16 cellular contexts compared by ENCODE assay signal in genomic region chr1:237164406-237165352, GRCh38.
A peak's percentile ranks its signal among the peaks of the same experiment; 100 is the strongest.
DNase-seq lines count a peak whose midpoint lies in the region; ATAC-seq and TF ChIP-seq lines count a peak whose summit lies in the region.
"Had no signal": no experiment of that assay in that cellular context is flagged by ENCODE, and none has a peak within 500 bp of the region (broad histone marks: within the 10 kb centered on the region; RNA-seq: fewer than 3 reads in every experiment).

No MANE protein-coding gene starts in this region.

- H3K27me3 Mint-ChIP-seq in WTC11 (ENCODE audit: low read depth): no peaks in the 10 kb centered on the region
- H3K27me3 Mint-ChIP-seq: CD4-positive, alpha-beta T cell had no signal

- intact Hi-C loops in mammary epithelial cell (cut with micrococcal nuclease): no loop called here

- H3K4me1 ChIP-seq in HEK293 (ENCODE audit: control insufficient read depth, insufficient read depth, low read length) (peaks cover 16% of the 10 kb centered on the region), right atrium auricular region (peaks cover 0 to 60% of the 10 kb centered on the region in 2 donors), mammary epithelial cell (ENCODE audit: insufficient read depth, low read length) (no peaks in the 10 kb centered on the region)
- H3K4me1 ChIP-seq: BE2C had no signal

- no peak overlapping the region for H3K4me3 ChIP-seq in HEK293 (ENCODE audit: low read depth, low read length)
- H3K4me3 ChIP-seq in right atrium auricular region: no peak overlapping the region
- H3K4me3 ChIP-seq in mammary epithelial cell (replicated peaks in 1 of 3; ENCODE audit: insufficient read depth in 1 of 3, low read depth in 2 of 3, low read length in 3 of 3): no peak overlapping the region
- H3K4me3 ChIP-seq: PC-9 had no signal

- no peaks in the 10 kb centered on the region for H3K27me3 ChIP-seq in right atrium auricular region
- no peaks in the 10 kb centered on the region for H3K27me3 ChIP-seq in mammary epithelial cell (ENCODE audit: insufficient read depth, low read length)
- H3K27me3 ChIP-seq: BE2C had no signal

- H3K4me2 ChIP-seq in mammary epithelial cell (ENCODE audit: insufficient read depth, low read depth, low read length): no peak overlapping the region
- H3K4me2 ChIP-seq: PC-9 had no signal

- no peak; the same call in 1 of the 2 replicates for ATAC-seq in WTC11

- no peaks in the 10 kb centered on the region for H3K36me3 Mint-ChIP-seq in WTC11

- no peaks in the 10 kb centered on the region for H3K9me3 Mint-ChIP-seq in WTC11
- H3K9me3 Mint-ChIP-seq: CD4-positive, alpha-beta T cell had no signal

- no peak overlapping the region for H3K9ac ChIP-seq in mammary epithelial cell (ENCODE audit: insufficient read depth, low read length)

- H3K79me2 ChIP-seq in mammary epithelial cell (ENCODE audit: insufficient read depth, low read length): no peaks in the 10 kb centered on the region

- no peak overlapping the region for H3K4me3 Mint-ChIP-seq in WTC11
- H3K4me3 Mint-ChIP-seq: CD4-positive, alpha-beta T cell had no signal

- dilution Hi-C loops in mammary epithelial cell (cut with HindIII; ENCODE audit: low sequenced_read_pairs): no loop called here

- H3K9me3 ChIP-seq in HEK293 (ENCODE audit: control insufficient read depth, insufficient read depth, low read depth, low read length) (no peaks in the 10 kb centered on the region; the same call in 1 of the 2 replicates), right atrium auricular region (no peaks in the 10 kb centered on the region), mammary epithelial cell (replicated peaks; ENCODE audit: insufficient read depth, low read length) (no peaks in the 10 kb centered on the region)
- H3K9me3 ChIP-seq: BE2C had no signal

- DNase-seq in WTC11 (ENCODE audit: low spot score) (no peak), right atrium auricular region (ENCODE audit: low spot score) (no peak), SIG-M5 (lab: John Stamatoyannopoulos, UW) (no peak), mammary epithelial cell (no peak), NCI-H128 (lab: John Stamatoyannopoulos, UW; ENCODE audit: unreplicated experiment) (no peak)
- DNase-seq in effector CD4-positive, alpha-beta T cell: no peak
- DNase-seq: BE2C; CD4-positive, alpha-beta T cell; NCI-H1417 treated with DMSO at 0.1 percent for 48 hours; NCI-H1930; NCI-H2171 treated with DMSO at 0.1 percent for 48 hours; NCI-H446 treated with DMSO at 0.1 percent for 48 hours; NCI-H774; PC-9 had no signal

- H2AFZ ChIP-seq in mammary epithelial cell (ENCODE audit: low read depth, low read length): no peak overlapping the region
- H2AFZ ChIP-seq: PC-9 had no signal

- in situ Hi-C loops in mammary epithelial cell (cut with MboI; ENCODE audit: low sequenced_read_pairs in 2 of 2): no loop called here

- peaks cover 41% of the 10 kb centered on the region for H3K4me1 Mint-ChIP-seq in WTC11

- POLR2A ChIA-PET in HEK293 (lab: Yijun Ruan, JAX): no interaction called here
- POLR2A ChIA-PET in WTC11 (lab: Charles Lee): interaction anchor here (0.6 kb wide), 2 partner anchors 10 to 119 kb away, joined by 4 to 10 read pairs; no protein-coding TSS in a partner anchor

- WGBS in mammary epithelial cell (ENCODE audit: low coverage, missing lambda C conversion rate): 60% methylated on average over 8 of the region's 8 CpGs

- no TSS peak for BruUV-seq in mammary epithelial cell (replicated peaks; lab: Mats Ljungman, UMichigan)

- H4K20me1 ChIP-seq in mammary epithelial cell (ENCODE audit: insufficient read depth, low read length): no peaks in the 10 kb centered on the region

- CTCF ChIA-PET in HEK293 (lab: Yijun Ruan, JAX) (interaction anchor here (0.6 to 1.9 kb wide), 3 partner anchors 8 to 119 kb away, joined by 4 to 5 read pairs (median 4); no protein-coding TSS in a partner anchor), WTC11 (lab: Charles Lee) (interaction anchor here (1.0 to 1.1 kb wide), 2 partner anchors 55 to 398 kb away, joined by 3 to 4 read pairs; no protein-coding TSS in a partner anchor), mammary epithelial cell (lab: Charles Lee; ENCODE audit: low non-redundant PET) (no interaction called here)

- H3K36me3 ChIP-seq in HEK293 (ENCODE audit: control insufficient read depth in 2 of 2, insufficient read depth in 1 of 2, low read length in 2 of 2): no peaks in the 10 kb centered on the region
- H3K36me3 ChIP-seq in right atrium auricular region: no peaks in the 10 kb centered on the region
- H3K36me3 ChIP-seq in mammary epithelial cell (ENCODE audit: insufficient read depth, low read length): no peaks in the 10 kb centered on the region
- H3K36me3 ChIP-seq: BE2C had no signal

- H3K27ac ChIP-seq in HEK293 (ENCODE audit: extremely low read depth, low read depth, low read length) (no peak overlapping the region), right atrium auricular region (peak overlapping the region; percentile 28 to 39), mammary epithelial cell (ENCODE audit: insufficient read depth, low read depth, low read length) (no peak overlapping the region)
- H3K27ac ChIP-seq: HL-60, PC-9 had no signal

- no peak for TF ChIP-seq CTCF in HEK293 (tag by site-specific recombination; IDR thresholded peaks at IDR 0.05)
- TF ChIP-seq CTCF in WTC11 (IDR thresholded peaks at IDR 0.05): no peak
- no peak for TF ChIP-seq CTCF in right atrium auricular region (IDR thresholded peaks at IDR 0.05)
- TF ChIP-seq CTCF in mammary epithelial cell (conservative IDR thresholded peaks at IDR 0.05 in 1 of 2, IDR thresholded peaks at IDR 0.05 in 1 of 2; ENCODE audit: extremely low read depth in 1 of 2, insufficient read depth in 1 of 2, low read depth in 1 of 2, low read length in 2 of 2): no peak

- 0 out of 2 replicates have a peak overlapping the region, but pooled peaks have one; percentile 13 for H3K27ac Mint-ChIP-seq in WTC11
- H3K27ac Mint-ChIP-seq: CD4-positive, alpha-beta T cell had no signal

TF ChIP-seq in HEK293, 187 proteins besides CTCF, POLR2A, EP300 and RAD21:
- no peak for TF ChIP-seq ZNF266 (tag by site-specific recombination; IDR thresholded peaks at IDR 0.05; ENCODE audit: low read depth)
- TF ChIP-seq ZNF121 (tag by site-specific recombination; IDR thresholded peaks at IDR 0.05): peak; percentile 95
- peak; percentile 74 for TF ChIP-seq ZNF449 (tag by site-specific recombination; IDR thresholded peaks at IDR 0.05)
- TF ChIP-seq ZNF37A (tag by site-specific recombination; IDR thresholded peaks at IDR 0.05): no peak
- TF ChIP-seq BCL11B (tag by site-specific recombination; IDR thresholded peaks at IDR 0.05; ENCODE audit: low read depth): no peak
- TF ChIP-seq TCF7L2 (IDR thresholded peaks at IDR 0.05; ENCODE audit: borderline replicate concordance, low read depth, low read length): no peak
- no peak for TF ChIP-seq ZFP41 (tag by site-specific recombination; IDR thresholded peaks at IDR 0.05; ENCODE audit: borderline replicate concordance)
- no peak for TF ChIP-seq ZNF24 (tag by site-specific recombination; IDR thresholded peaks at IDR 0.05)
TF ChIP-seq in HEK293: peak in this region for 2.

TF ChIP-seq in WTC11, 78 proteins besides CTCF, POLR2A, EP300 and RAD21:
- TF ChIP-seq ZBTB21 (CRISPR knock-in tag; IDR thresholded peaks at IDR 0.05; ENCODE audit: borderline replicate concordance) (no peak), MXD4 (CRISPR knock-in tag; IDR thresholded peaks at IDR 0.05; ENCODE audit: borderline replicate concordance) (no peak), ZNF317 (CRISPR knock-in tag; IDR thresholded peaks at IDR 0.05; ENCODE audit: borderline replicate concordance, low read depth) (no peak)

Comparison
In these comparisons a context has a peak if more than half of its experiments do, and no peak if none do; other contexts are left out.
1. H3K27ac ChIP-seq: peak in right atrium auricular region (2 of 2); none in HEK293 (single experiment) and mammary epithelial cell (single experiment).
2. Of the 8 proteins assayed by ChIP-seq in both HEK293 and WTC11: peak only in HEK293: ZNF121; only in WTC11: none; in both: none; in neither: 7.